ENCODE assay signal across 8 cellular contexts in the genomic region with DNA sequence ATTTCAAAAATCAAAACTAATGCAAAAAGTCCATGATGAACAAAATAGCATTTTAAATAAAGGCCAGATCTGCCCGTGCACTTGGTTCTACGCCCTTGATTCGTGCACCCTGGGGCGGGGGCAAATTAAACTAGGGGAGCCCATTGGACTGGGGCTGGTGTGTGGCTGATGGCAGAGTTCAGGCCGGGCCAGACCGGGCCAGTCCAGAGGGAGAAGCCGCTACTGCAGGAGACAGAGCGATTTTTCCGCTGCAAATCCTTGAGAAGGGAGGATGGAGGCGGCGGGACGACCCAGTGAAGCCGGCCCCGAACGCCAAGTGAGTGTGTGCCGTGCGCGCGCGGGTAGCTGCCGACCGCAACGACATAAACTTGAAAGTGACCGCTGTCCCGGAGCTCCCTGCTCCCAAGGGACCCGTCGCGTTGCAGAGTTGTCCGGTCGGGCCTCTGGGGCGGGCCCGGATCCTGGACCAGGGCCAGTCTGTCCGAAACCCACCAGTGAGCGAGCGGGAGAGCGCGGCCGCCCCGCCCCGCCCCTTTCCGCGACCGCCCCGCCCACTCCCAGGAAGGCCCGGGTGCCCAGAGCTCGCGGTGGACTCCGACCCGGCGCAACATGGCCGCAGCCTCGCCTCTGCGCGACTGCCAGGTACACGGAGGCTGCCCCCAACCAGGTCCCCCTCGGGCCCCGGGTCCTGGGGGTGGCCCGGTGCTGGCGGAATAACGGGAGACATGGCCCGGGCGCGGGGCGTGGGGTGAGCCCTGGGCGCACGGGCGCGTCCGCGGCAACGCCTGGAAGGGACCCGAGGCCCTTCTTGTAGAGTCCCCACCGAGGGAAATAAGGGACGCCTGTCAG. TPM values are rescaled to one million over a fixed set of nuclear protein-coding genes. Genes with fewer than 3 reads are reported as not detected.
DNase-seq lines count a peak whose midpoint lies in the region; ATAC-seq lines count a peak whose summit lies in the region.

A gene (plus strand): TSS at position 578 of the 849 bp plus-strand sequence. CDS start 32 bp downstream, at position 610.

- peak within 1 kb of the TSS in 1 of 2 experiments; percentile 95 for H3K14ac ChIP-seq in mesenchymal stem cell (ENCODE audit: low read length in 2 of 2)

- peaks cover 31 to 36% of the 10 kb centered on the region in 2 donors for H3K27me3 Mint-ChIP-seq in stimulated activated naive B cell treated with anti-CD40 and anti-IgM and Interleukin-4, amounts not matched to agents 10 μg/mL and 1 μg/mL and 100 μg/mL, for 72 hours

- 4% methylated on average over 72 of the region's 74 CpGs for WGBS in mesenchymal stem cell

- H3K27me3 ChIP-seq in mesenchymal stem cell (ENCODE audit: control insufficient read depth in 1 of 2, insufficient read depth in 1 of 2, low read length in 2 of 2), result peaks cover 0 to 9% of the 10 kb centered on the region in 2 experiments

- peak within 1 kb of the TSS; percentile 84 to 96 for H3K4me3 ChIP-seq in mesenchymal stem cell (ENCODE audit: insufficient read depth in 1 of 2, low read depth in 1 of 2, low read length in 2 of 2)

- H3K18ac ChIP-seq in mesenchymal stem cell (ENCODE audit: low read depth in 1 of 2, low read length in 2 of 2), result peak within 1 kb of the TSS; percentile 89 to 98

- H3K27ac Mint-ChIP-seq in stimulated activated naive B cell treated with anti-CD40 and anti-IgM and Interleukin-4, amounts not matched to agents 10 μg/mL and 1 μg/mL and 100 μg/mL, for 72 hours, result peak within 1 kb of the TSS; percentile 79

- H3K4me1 ChIP-seq in mesenchymal stem cell (ENCODE audit: control insufficient read depth, insufficient read depth, low read depth, low read length), result peaks cover 21% of the 10 kb centered on the region

- peak; percentile 36 for DNase-seq in NCI-H345 (lab: John Stamatoyannopoulos, UW)
- no peak for DNase-seq in NCI-H345 treated with DMSO at 0.1 percent for 48 hours (lab: John Stamatoyannopoulos, UW; ENCODE audit: unreplicated experiment)
- peak; percentile 36 for DNase-seq in NOMO-1 treated with DMSO at 0.1 percent for 48 hours (lab: John Stamatoyannopoulos, UW; ENCODE audit: unreplicated experiment)
- DNase-seq in activated T-cell treated with anti-CD3 and anti-CD28 coated beads for 1 hour (ENCODE audit: low read depth), result peak; percentile 39
- DNase-seq in mesenchymal stem cell, result peak; percentile 87
- DNase-seq in stimulated activated naive B cell treated with anti-CD40 and anti-IgM and Interleukin-4, amounts not matched to agents 10 μg/mL and 1 μg/mL and 100 μg/mL, for 72 hours, result peak; percentile 34

- peak within 1 kb of the TSS; percentile 81 to 85 for H3K4ac ChIP-seq in mesenchymal stem cell (ENCODE audit: low read depth in 1 of 2, low read length in 2 of 2)

- H2BK12ac ChIP-seq in mesenchymal stem cell (ENCODE audit: low read length in 2 of 2), result peak within 1 kb of the TSS in 1 of 2 experiments; percentile 15

- H2AK5ac ChIP-seq in mesenchymal stem cell (ENCODE audit: low read length, severe bottlenecking), result no peak within 1 kb of the TSS

- in situ Hi-C loops in endometrial microvascular endothelial cells (cut with HindIII; ENCODE audit: inconsistent ontology term, low pct_unique_long_range_greater_than_20kb, low sequenced_read_pairs), result loop anchor here (25.0 kb wide), 1 partner anchor 130 kb away; no protein-coding TSS in a partner anchor

- peak within 1 kb of the TSS; percentile 89 for H4K91ac ChIP-seq in mesenchymal stem cell (ENCODE audit: low read length)

- H3K9me3 Mint-ChIP-seq in stimulated activated naive B cell treated with anti-CD40 and anti-IgM and Interleukin-4, amounts not matched to agents 10 μg/mL and 1 μg/mL and 100 μg/mL, for 72 hours, result peaks cover 0 to 8% of the 10 kb centered on the region in 2 donors

- peak within 1 kb of the TSS; percentile 82 for H2BK120ac ChIP-seq in mesenchymal stem cell (ENCODE audit: low read depth, low read length)

- peak within 1 kb of the TSS; percentile 94 for H2AFZ ChIP-seq in mesenchymal stem cell (ENCODE audit: low read depth, low read length)

- peaks cover 12 to 24% of the 10 kb centered on the region in 2 donors for H3K4me1 Mint-ChIP-seq in stimulated activated naive B cell treated with anti-CD40 and anti-IgM and Interleukin-4, amounts not matched to agents 10 μg/mL and 1 μg/mL and 100 μg/mL, for 72 hours

- peak within 1 kb of the TSS; percentile 89 for H3K9ac ChIP-seq in mesenchymal stem cell (ENCODE audit: low read length)

- H2BK5ac ChIP-seq in mesenchymal stem cell (ENCODE audit: low read depth, low read length, poor library complexity, severe bottlenecking), result peak within 1 kb of the TSS; percentile 35

- peak within 1 kb of the TSS; percentile 90 to 91 for H3K4me3 Mint-ChIP-seq in stimulated activated naive B cell treated with anti-CD40 and anti-IgM and Interleukin-4, amounts not matched to agents 10 μg/mL and 1 μg/mL and 100 μg/mL, for 72 hours

- H3K9me3 ChIP-seq in mesenchymal stem cell (ENCODE audit: control insufficient read depth, low read length), result no peaks in the 10 kb centered on the region

- H3K23ac ChIP-seq in mesenchymal stem cell (ENCODE audit: low read length in 2 of 2), result peak within 1 kb of the TSS in 1 of 2 experiments; percentile 59

- no peak within 1 kb of the TSS for H3K27ac ChIP-seq in mesenchymal stem cell (ENCODE audit: low read length, poor library complexity, severe bottlenecking)

- peaks cover 21% of the 10 kb centered on the region for H3K79me1 ChIP-seq in mesenchymal stem cell (replicated peaks; ENCODE audit: low read length, poor library complexity, severe bottlenecking)

- H3K36me3 Mint-ChIP-seq in stimulated activated naive B cell treated with anti-CD40 and anti-IgM and Interleukin-4, amounts not matched to agents 10 μg/mL and 1 μg/mL and 100 μg/mL, for 72 hours, result peaks cover 5 to 13% of the 10 kb centered on the region in 2 donors

- peaks cover 11 to 18% of the 10 kb centered on the region in 2 experiments for H3K36me3 ChIP-seq in mesenchymal stem cell (ENCODE audit: control insufficient read depth in 1 of 2, insufficient read depth in 2 of 2, low read depth in 1 of 2, low read length in 2 of 2)

- peak within 1 kb of the TSS; percentile 72 for H3K4me2 ChIP-seq in mesenchymal stem cell (ENCODE audit: low read length, poor library complexity, severe bottlenecking)

- H2BK15ac ChIP-seq in mesenchymal stem cell (ENCODE audit: low read depth, poor library complexity, severe bottlenecking), result peak within 1 kb of the TSS; percentile 99

- peak within 1 kb of the TSS; percentile 81 for H4K8ac ChIP-seq in mesenchymal stem cell (ENCODE audit: low read length)

- ATAC-seq in HG02981 (IDR thresholded peaks at IDR 0.05; ENCODE audit: unreplicated experiment), result peak; percentile 60
- ATAC-seq in stimulated activated naive B cell treated with anti-CD40 and anti-IgM and Interleukin-4, amounts not matched to agents 10 μg/mL and 1 μg/mL and 100 μg/mL, for 72 hours (replicated peaks), result peak; percentile 90 to 92

RNA-seq across cellular contexts. Expression of the gene that starts here (rescaled TPM):
- 49.3 TPM for total RNA-seq in endometrial microvascular endothelial cells (ENCODE audit: inconsistent ontology term)
- 14.3 TPM for polyA plus RNA-seq in mesenchymal stem cell (2013, experiment 1 of 2)
- 14.1 TPM for polyA plus RNA-seq in mesenchymal stem cell (2013, experiment 2 of 2)
